Comparison of ENCODE assay signal across 12 cellular contexts in the genomic region with DNA sequence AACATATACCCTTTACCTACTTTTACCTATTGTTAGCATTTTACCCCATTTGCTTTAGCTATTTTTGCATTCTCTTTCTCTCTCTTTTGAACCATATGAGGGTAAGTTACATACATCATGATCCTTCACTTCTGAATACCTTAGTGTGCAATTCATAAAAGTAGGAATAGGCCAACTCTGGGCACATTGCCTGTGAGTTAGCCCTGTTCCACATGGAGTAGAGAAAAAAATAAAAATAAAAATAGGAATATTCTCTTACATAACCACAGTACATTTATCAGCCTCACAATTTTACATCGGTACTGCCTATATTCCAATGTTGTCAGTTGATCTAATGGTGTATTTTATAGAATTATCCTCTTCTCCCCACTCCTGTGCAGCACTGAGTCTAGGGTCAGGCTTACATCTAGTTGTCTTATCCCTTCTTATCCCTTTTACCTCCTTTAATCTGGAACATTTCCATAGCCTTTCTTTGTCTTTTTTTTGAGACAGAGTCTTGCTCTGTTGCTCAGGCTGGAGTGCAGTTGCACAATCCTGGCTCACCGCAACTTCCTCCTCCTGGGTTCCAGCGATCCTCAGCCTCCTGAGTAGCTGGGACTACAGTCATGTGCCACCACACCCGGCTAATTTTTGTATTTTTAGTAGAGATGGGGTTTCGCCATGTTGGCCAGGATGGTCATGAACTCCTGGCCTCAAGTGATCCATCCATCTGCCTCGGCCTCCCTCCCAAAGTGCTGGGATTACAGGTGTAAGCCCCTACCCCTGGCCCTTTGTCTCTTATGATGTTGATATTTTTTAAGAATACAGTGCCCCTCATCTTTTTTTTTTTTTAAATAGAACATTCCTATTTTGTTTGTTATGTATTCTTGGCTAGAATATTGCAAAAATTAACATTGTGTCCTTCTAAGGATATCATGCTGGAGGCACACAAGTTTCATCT. TPM values are rescaled to one million over a fixed set of nuclear protein-coding genes. Genes with fewer than 3 reads are reported as not detected.
DNase-seq lines count a peak whose midpoint lies in the region; ATAC-seq, FAIRE-seq and TF ChIP-seq lines count a peak whose summit lies in the region.
"Had no signal": no experiment of that assay in that cellular context is flagged by ENCODE, and none has a peak within 500 bp of the region (broad histone marks: within the 10 kb centered on the region; RNA-seq: fewer than 3 reads in every experiment).

No MANE protein-coding gene starts in this region.

- no peak for FAIRE-seq in pancreas (lab: Jason Lieb, UNC)

- H3K4me1 ChIP-seq in gastroesophageal sphincter (peaks cover 0 to 7% (median 6%) of the 10 kb centered on the region in 3 donors), pancreas (no peaks in the 10 kb centered on the region), BE2C (peaks cover 10% of the 10 kb centered on the region; the same call in 1 of the 2 replicates)

- peak; percentile 62 for DNase-seq in Caki2 (ENCODE audit: low read depth)
- DNase-seq in SIG-M5 (lab: John Stamatoyannopoulos, UW) = peak; percentile 79
- peak in 1 of 6 donors; percentile 63 for DNase-seq in pancreas
- no peak for DNase-seq in BE2C
- DNase-seq in NCI-H2171 treated with DMSO at 0.1 percent for 48 hours (lab: John Stamatoyannopoulos, UW) = no peak
- no peak for DNase-seq in effector memory CD8-positive, alpha-beta T cell
- DNase-seq: CD4-positive, CD25-positive, alpha-beta regulatory T cell; NCI-H2107; stimulated activated CD4-positive, alpha-beta T cell treated with anti-CD3 and anti-CD28 coated beads, Interleukin-1b, Interleukin-23, amount 100 ng/mL, for 48 hours; T-helper 9 cell had no signal

- intact Hi-C loops in pancreas (cut with DNase I) = no loop called here

- H3K4me3 ChIP-seq in gastroesophageal sphincter (no peak overlapping the region), pancreas (no peak overlapping the region), BE2C (ENCODE audit: low read depth, low read length) (no peak overlapping the region)

- H3K27ac ChIP-seq in gastroesophageal sphincter = peak overlapping the region in 3 of 4 donors; percentile 31 to 36 (median 36)
- no peak overlapping the region for H3K27ac ChIP-seq in pancreas

- no peaks in the 10 kb centered on the region for H3K36me3 Mint-ChIP-seq in effector memory CD8-positive, alpha-beta T cell (ENCODE audit: insufficient read depth)
- H3K36me3 Mint-ChIP-seq: CD4-positive, CD25-positive, alpha-beta regulatory T cell had no signal

- no peaks in the 10 kb centered on the region for H3K9me3 Mint-ChIP-seq in effector memory CD8-positive, alpha-beta T cell

- ATAC-seq in gastroesophageal sphincter = peak; percentile 92
- peak in 3 of 4 donors; percentile 58 to 86 (median 79) for ATAC-seq in pancreas
- no peak for ATAC-seq in GM21526 (IDR thresholded peaks at IDR 0.05; ENCODE audit: low FRiP score, unreplicated experiment)
- ATAC-seq in effector memory CD8-positive, alpha-beta T cell (replicated peaks) = no peak

- no peak for TF ChIP-seq EP300 in gastroesophageal sphincter (IDR thresholded peaks at IDR 0.05)

- H3K27me3 ChIP-seq in gastroesophageal sphincter = no peaks in the 10 kb centered on the region
- no peaks in the 10 kb centered on the region for H3K27me3 ChIP-seq in pancreas
- no peaks in the 10 kb centered on the region for H3K27me3 ChIP-seq in BE2C

- H3K4me1 Mint-ChIP-seq in effector memory CD8-positive, alpha-beta T cell (ENCODE audit: low read depth in 2 of 2) = no peaks in the 10 kb centered on the region
- H3K4me1 Mint-ChIP-seq: CD4-positive, CD25-positive, alpha-beta regulatory T cell had no signal

- H3K36me3 ChIP-seq in gastroesophageal sphincter (no peaks in the 10 kb centered on the region), pancreas (no peaks in the 10 kb centered on the region), BE2C (no peaks in the 10 kb centered on the region)

- H3K9me3 ChIP-seq in gastroesophageal sphincter (no peaks in the 10 kb centered on the region), pancreas (no peaks in the 10 kb centered on the region), BE2C (no peaks in the 10 kb centered on the region)

- TF ChIP-seq CTCF in gastroesophageal sphincter (IDR thresholded peaks at IDR 0.05) (no peak), pancreas (IDR thresholded peaks at IDR 0.05) (no peak), BE2C (IDR thresholded peaks at IDR 0.05; ENCODE audit: low read depth, low read length) (no peak)

- H3K27me3 Mint-ChIP-seq in effector memory CD8-positive, alpha-beta T cell = peaks cover 9 to 18% of the 10 kb centered on the region in 2 donors

- no peak for TF ChIP-seq POLR2A in gastroesophageal sphincter (IDR thresholded peaks at IDR 0.05)

- no peak overlapping the region for H3K4me3 Mint-ChIP-seq in effector memory CD8-positive, alpha-beta T cell

- WGBS in gastroesophageal sphincter (ENCODE audit: low coverage in 1 of 2), 2 donors = 55 to 61% methylated on average over 5 to 6 of the region's 6 CpGs
- WGBS in pancreas, 2 donors = 68 to 74% methylated on average over 6 of the region's 6 CpGs

- H3K27ac Mint-ChIP-seq in effector memory CD8-positive, alpha-beta T cell = no peak overlapping the region

- in situ Hi-C loops in Caki2 (cut with HindIII; ENCODE audit: low pct_unique_long_range_greater_than_20kb, low sequenced_read_pairs) = no loop called here

RNA-seq across cellular contexts. Expression of a gene that starts 11.1 kb away (rescaled TPM):
- 18.4 and 19.0 TPM in 2 replicates for total RNA-seq in Caki2 (2014; rRNA removed; shearing (Covaris generic); ENCODE audit: low replicate concordance)
- total RNA-seq in gastroesophageal sphincter = 10 to 100 TPM; 10.1 to 17.3 (median 13.0) TPM
- 10 to 100 TPM in 3 of 6 donors, 1 to 10 TPM in 3; 4.7 to 19.5 (median 9.8) TPM for total RNA-seq in pancreas
- 1 to 10 TPM; 1.5 to 7.1 TPM for polyA plus RNA-seq in pancreas
- 13.0 TPM for polyA plus RNA-seq in BE2C (2012; ENCODE audit: insufficient read depth, insufficient read length, low read depth)

Comparison
In these comparisons a context has a peak if more than half of its experiments do, and no peak if none do; other contexts are left out.
1. DNase-seq: peak in Caki2 (single experiment) and SIG-M5 (single experiment); none in BE2C (single experiment), NCI-H2171 treated with DMSO at 0.1 percent for 48 hours (single experiment) and effector memory CD8-positive, alpha-beta T cell (0 of 3).
2. ATAC-seq: peak in gastroesophageal sphincter (single experiment) and pancreas (3 of 4); none in GM21526 (single experiment) and effector memory CD8-positive, alpha-beta T cell (single experiment).
3. H3K27ac ChIP-seq: peak in gastroesophageal sphincter (3 of 4); none in pancreas (0 of 4).